ENCODE assay signal across 21 cellular contexts in the genomic region with DNA sequence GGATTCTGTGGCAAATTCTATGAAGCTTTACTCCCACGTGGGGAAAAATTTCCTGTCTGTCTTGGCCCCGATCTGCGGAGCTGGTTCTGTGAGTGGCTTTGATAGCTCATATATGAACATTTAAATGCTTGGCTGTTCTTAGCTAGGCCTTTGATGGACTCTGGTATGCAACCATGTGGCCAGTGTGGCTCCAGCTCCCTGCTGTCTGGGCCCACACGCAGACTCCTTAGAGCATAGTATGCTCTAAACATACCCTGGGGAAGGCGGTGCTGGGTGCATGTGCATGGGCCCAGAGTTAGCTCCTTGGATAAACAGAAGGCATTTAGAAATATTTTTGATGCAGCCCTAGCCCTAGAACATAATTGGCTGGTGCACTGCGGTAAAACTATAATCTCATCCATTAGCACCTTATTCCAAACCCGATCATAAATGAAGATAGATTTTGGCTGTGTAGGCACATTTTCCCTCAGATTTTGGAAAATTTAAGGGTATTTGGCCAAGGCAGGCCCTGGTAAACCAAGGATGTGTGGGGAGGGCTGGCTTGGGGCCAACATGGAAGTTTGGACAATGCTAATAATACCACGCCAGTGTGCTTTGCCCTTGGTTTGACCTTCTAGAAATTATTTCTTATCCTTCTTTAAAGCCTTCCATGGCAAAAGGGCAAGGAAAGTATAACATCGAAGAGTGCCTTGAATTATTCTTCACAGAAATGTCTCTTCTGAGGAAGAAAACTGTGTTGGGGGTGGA.
DNase-seq lines count a peak whose midpoint lies in the region; TF ChIP-seq lines count a peak whose summit lies in the region.
"Had no signal": no experiment of that assay in that cellular context is flagged by ENCODE, and none has a peak within 500 bp of the region (broad histone marks: within the 10 kb centered on the region; RNA-seq: fewer than 3 reads in every experiment).

No MANE protein-coding gene starts in this region.

- intact Hi-C loops in A673 (cut with micrococcal nuclease; ENCODE audit: unreplicated experiment) = no loop called here

- H3K4me2 ChIP-seq in skeletal muscle satellite cell (ENCODE audit: low read length) = peak overlapping the region; percentile 73
- H3K4me2 ChIP-seq: GM23338, neural progenitor cell had no signal

- peaks cover 11% of the 10 kb centered on the region for H3K4me1 Mint-ChIP-seq in HFFc6 (ENCODE audit: low read depth)
- H3K4me1 Mint-ChIP-seq: activated naive CD4-positive, alpha-beta T cell treated with anti-CD3 and anti-CD28 coated beads, Interleukin-2, amount 10 ng/mL, durations not matched to agents 7 days and 5 days; CD8-positive, alpha-beta memory T cell; IgD-negative memory B cell had no signal

- no peak for TF ChIP-seq CTCF in HFFc6 (IDR thresholded peaks at IDR 0.05)
- no peak for TF ChIP-seq CTCF in brain microvascular endothelial cell (IDR thresholded peaks at IDR 0.05; ENCODE audit: low read depth, low read length, missing control alignments)
- TF ChIP-seq CTCF in A673 (conservative IDR thresholded peaks at IDR 0.05; ENCODE audit: low read depth, low read length) = no peak

- no peaks in the 10 kb centered on the region for H3K9me3 Mint-ChIP-seq in HFFc6
- H3K9me3 Mint-ChIP-seq: activated naive CD4-positive, alpha-beta T cell treated with anti-CD3 and anti-CD28 coated beads, Interleukin-2, amount 10 ng/mL, durations not matched to agents 7 days and 5 days; CD8-positive, alpha-beta memory T cell; GM23338; IgD-negative memory B cell; neural progenitor cell; stimulated activated naive CD8-positive, alpha-beta T cell treated with anti-CD3 and anti-CD28 coated beads, Interleukin-15, Interleukin-2, amounts not matched to agents 100 ng/mL and 50 ng/mL, for 24 hours had no signal

- H3K27ac Mint-ChIP-seq in HFFc6 = peak overlapping the region; percentile 52; the same call in 1 of the 2 replicates
- H3K27ac Mint-ChIP-seq: activated naive CD4-positive, alpha-beta T cell treated with anti-CD3 and anti-CD28 coated beads, Interleukin-2, amount 10 ng/mL, durations not matched to agents 7 days and 5 days; GM23338; IgD-negative memory B cell; neural progenitor cell; stimulated activated naive CD8-positive, alpha-beta T cell treated with anti-CD3 and anti-CD28 coated beads, Interleukin-15, Interleukin-2, amounts not matched to agents 100 ng/mL and 50 ng/mL, for 24 hours had no signal

- in situ Hi-C loops in brain microvascular endothelial cell (cut with HindIII; ENCODE audit: low pct_ligation_motif_present, low sequenced_read_pairs) (no loop called here), G401 (cut with HindIII; ENCODE audit: low sequenced_read_pairs) (no loop called here)

- H3K36me3 Mint-ChIP-seq in HFFc6 (ENCODE audit: low read depth) = peaks cover 37% of the 10 kb centered on the region
- H3K36me3 Mint-ChIP-seq: brain, neural progenitor cell had no signal

- no peaks in the 10 kb centered on the region for H3K36me3 ChIP-seq in brain microvascular endothelial cell (replicated peaks)
- peaks cover 35% of the 10 kb centered on the region for H3K36me3 ChIP-seq in skeletal muscle satellite cell (ENCODE audit: insufficient read depth, low read length)
- no peaks in the 10 kb centered on the region for H3K36me3 ChIP-seq in A673 (ENCODE audit: insufficient read depth, low read length, poor library complexity, severe bottlenecking)
- H3K36me3 ChIP-seq: esophagus muscularis mucosa, neural progenitor cell, uterus had no signal

- no peak for DNase-seq in HFFc6
- peak; percentile 69 for DNase-seq in brain microvascular endothelial cell
- DNase-seq in iris pigment epithelial cell (ENCODE audit: low read depth) = peak; percentile 52
- no peak for DNase-seq in effector CD8-positive, alpha-beta T cell (lab: John Stamatoyannopoulos, UW)
- DNase-seq in activated CD8-positive, alpha-beta memory T cell treated with anti-CD3 and anti-CD28 coated beads, Interleukin-2, amount 50 U/mL, for 48 hours = no peak
- DNase-seq in A673 (ENCODE audit: low spot score) = no peak
- no peak for DNase-seq in G401 (ENCODE audit: low spot score)
- DNase-seq: activated CD4-positive, alpha-beta T cell treated with anti-CD3 and anti-CD28 coated beads, Interleukin-2, amount 50 U/mL, for 1 hour; activated naive CD4-positive, alpha-beta T cell treated with anti-CD3 and anti-CD28 coated beads, Interleukin-2, amount 10 ng/mL, durations not matched to agents 7 days and 5 days; CD8-positive, alpha-beta memory T cell; DMS79 treated with DMSO at 0.1 percent for 48 hours; NCI-H1694; T-helper 1 cell; uterus had no signal

- peaks cover 69% of the 10 kb centered on the region for H3K4me1 ChIP-seq in skeletal muscle satellite cell (ENCODE audit: control insufficient read depth, insufficient read depth, low read length)
- H3K4me1 ChIP-seq in A673 (ENCODE audit: insufficient read depth, low read length, poor library complexity, severe bottlenecking) = peaks cover 15% of the 10 kb centered on the region
- H3K4me1 ChIP-seq: neural progenitor cell, uterus had no signal

- CTCF ChIA-PET in A673 (lab: Charles Lee) = no interaction called here

- H3K4me3 ChIP-seq in brain microvascular endothelial cell (ENCODE audit: low read depth, low read length) (no peak overlapping the region), skeletal muscle satellite cell (ENCODE audit: low read length) (peak overlapping the region; percentile 47), A673 (ENCODE audit: low read depth, low read length, poor library complexity, severe bottlenecking) (no peak overlapping the region)
- H3K4me3 ChIP-seq: esophagus muscularis mucosa, GM23338, neural progenitor cell, uterus had no signal

- no TSS peak for BruUV-seq in A673 (replicated peaks; lab: Mats Ljungman, UMichigan)

- no peak overlapping the region for H3K4me3 Mint-ChIP-seq in HFFc6
- H3K4me3 Mint-ChIP-seq: activated naive CD4-positive, alpha-beta T cell treated with anti-CD3 and anti-CD28 coated beads, Interleukin-2, amount 10 ng/mL, durations not matched to agents 7 days and 5 days; CD8-positive, alpha-beta memory T cell; GM23338; IgD-negative memory B cell; neural progenitor cell; stimulated activated naive CD8-positive, alpha-beta T cell treated with anti-CD3 and anti-CD28 coated beads, Interleukin-15, Interleukin-2, amounts not matched to agents 100 ng/mL and 50 ng/mL, for 24 hours had no signal

- H3K27ac ChIP-seq in brain microvascular endothelial cell (peak overlapping the region; percentile 38), A673 (ENCODE audit: low read depth, low read length, poor library complexity, severe bottlenecking) (no peak overlapping the region)
- H3K27ac ChIP-seq: esophagus muscularis mucosa, neural progenitor cell, uterus had no signal

- H3K27me3 ChIP-seq in brain microvascular endothelial cell (replicated peaks) (no peaks in the 10 kb centered on the region), skeletal muscle satellite cell (ENCODE audit: control insufficient read depth, insufficient read depth, low read length) (no peaks in the 10 kb centered on the region), A673 (replicated peaks; ENCODE audit: insufficient read depth, low read depth, low read length, poor library complexity) (no peaks in the 10 kb centered on the region)
- H3K27me3 ChIP-seq: esophagus muscularis mucosa, neural progenitor cell, uterus had no signal

- H3K9me3 ChIP-seq in skeletal muscle satellite cell (replicated peaks; ENCODE audit: low read length) (no peaks in the 10 kb centered on the region), A673 (ENCODE audit: low read depth, low read length, poor library complexity, severe bottlenecking) (no peaks in the 10 kb centered on the region)
- H3K9me3 ChIP-seq: esophagus muscularis mucosa, uterus had no signal

- peaks cover 24% of the 10 kb centered on the region for H3K27me3 Mint-ChIP-seq in HFFc6 (ENCODE audit: insufficient read depth)
- H3K27me3 Mint-ChIP-seq: activated naive CD4-positive, alpha-beta T cell treated with anti-CD3 and anti-CD28 coated beads, Interleukin-2, amount 10 ng/mL, durations not matched to agents 7 days and 5 days; brain; IgD-negative memory B cell; stimulated activated naive CD8-positive, alpha-beta T cell treated with anti-CD3 and anti-CD28 coated beads, Interleukin-15, Interleukin-2, amounts not matched to agents 100 ng/mL and 50 ng/mL, for 24 hours had no signal

- POLR2A ChIA-PET in A673 (lab: Charles Lee; ENCODE audit: low non-redundant PET) = no interaction called here

- H3K9ac ChIP-seq in skeletal muscle satellite cell (ENCODE audit: low read depth, low read length) = peak overlapping the region; percentile 70
- H3K9ac ChIP-seq: neural progenitor cell had no signal

Comparison
In these comparisons a context has a peak if more than half of its experiments do, and no peak if none do; other contexts are left out.
1. DNase-seq: peak in brain microvascular endothelial cell (single experiment) and iris pigment epithelial cell (single experiment); none in HFFc6 (single experiment), effector CD8-positive, alpha-beta T cell (single experiment), activated CD8-positive, alpha-beta memory T cell treated with anti-CD3 and anti-CD28 coated beads, Interleukin-2, amount 50 U/mL, for 48 hours (single experiment), A673 (single experiment) and G401 (single experiment).